In the genomic region with DNA sequence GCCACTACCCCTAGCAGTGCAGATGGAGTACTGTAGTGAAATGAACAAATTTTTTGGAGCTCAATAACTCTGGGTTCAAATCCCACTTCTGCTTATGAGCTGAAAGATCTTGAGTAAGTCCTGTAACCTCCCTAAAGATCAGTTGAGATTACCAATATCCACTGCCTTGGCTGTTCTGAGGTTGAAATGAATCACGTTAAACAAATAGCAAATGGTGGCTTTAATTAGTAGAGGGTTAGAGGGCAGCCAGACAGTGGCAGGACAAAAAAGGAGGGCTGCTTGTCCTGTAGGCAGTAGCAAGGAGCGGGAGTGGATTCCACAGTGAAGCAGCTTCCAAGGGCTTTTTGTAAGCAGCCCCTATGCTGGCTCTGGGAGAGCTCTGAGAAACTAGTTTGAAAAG, we compare ENCODE assay signal across 9 cellular contexts.
DNase-seq lines count a peak whose midpoint lies in the region; ATAC-seq and TF ChIP-seq lines count a peak whose summit lies in the region.
"Had no signal": no experiment of that assay in that cellular context is flagged by ENCODE, and none has a peak within 500 bp of the region (broad histone marks: within the 10 kb centered on the region; RNA-seq: fewer than 3 reads in every experiment).

No MANE protein-coding gene starts in this region.

- no peak for TF ChIP-seq POLR2A in HCT116 (IDR thresholded peaks at IDR 0.05; ENCODE audit: borderline replicate concordance, extremely low read depth, insufficient read depth, insufficient read length)

- no peaks in the 10 kb centered on the region for H3K9me2 ChIP-seq in HCT116 (ENCODE audit: insufficient read depth)

- H3K4me3 ChIP-seq in HCT116 (replicated peaks in 1 of 2; ENCODE audit: low read depth in 1 of 2, low read length in 2 of 2) = no peak overlapping the region
- H3K4me3 ChIP-seq in smooth muscle cell = peak overlapping the region; percentile 53

- 61% methylated on average over 2 of the region's 2 CpGs for WGBS in smooth muscle cell (ENCODE audit: low lambda C conversion rate)

- H3K79me2 ChIP-seq in HCT116 (ENCODE audit: insufficient read depth, low read length) (no peaks in the 10 kb centered on the region), smooth muscle cell (ENCODE audit: low read depth) (no peaks in the 10 kb centered on the region)

- H3K27ac ChIP-seq in HCT116 (ENCODE audit: low read depth, low read length) (no peak overlapping the region), angular gyrus (ENCODE audit: low read depth, low read length) (peak overlapping the region; percentile 54), smooth muscle cell (ENCODE audit: low read depth) (peak overlapping the region; percentile 65)
- H3K27ac ChIP-seq: epithelial cell of prostate had no signal

- intact Hi-C loops in HCT116 (cut with micrococcal nuclease) = loop anchor here (2.0 to 10.0 kb wide), 4 partner anchors 233 to 1245 kb away; no protein-coding TSS in a partner anchor

- H3K36me3 ChIP-seq in HCT116 (ENCODE audit: control insufficient read depth in 1 of 2, insufficient read depth in 2 of 2, low read length in 2 of 2) (no peaks in the 10 kb centered on the region), smooth muscle cell (ENCODE audit: low read depth) (no peaks in the 10 kb centered on the region)

- no peak for TF ChIP-seq RAD21 in HCT116 (IDR thresholded peaks at IDR 0.05; ENCODE audit: low read depth)

- H4K20me1 ChIP-seq in HCT116 (ENCODE audit: insufficient read depth) (no peaks in the 10 kb centered on the region), smooth muscle cell (ENCODE audit: low read depth) (no peaks in the 10 kb centered on the region)

- H2AFZ ChIP-seq in HCT116 (ENCODE audit: low read depth, low read length, poor library complexity, severe bottlenecking) (peak overlapping the region; percentile 97), smooth muscle cell (ENCODE audit: low read depth) (peak overlapping the region; percentile 73)

- CTCF ChIA-PET in HCT116 (lab: Charles Lee) = interaction anchor here (0.7 to 6.1 kb wide), 29 partner anchors 11 to 588 kb away, joined by 3 to 88 read pairs (median 4); a partner anchor contains a TSS

- no peak overlapping the region for H3K9ac ChIP-seq in HCT116 (ENCODE audit: low read length)
- no peak overlapping the region for H3K9ac ChIP-seq in smooth muscle cell (ENCODE audit: low read depth)

- no peaks in the 10 kb centered on the region for H3F3A ChIP-seq in smooth muscle cell (ENCODE audit: low read depth)

- H3K9me3 ChIP-seq in HCT116 (ENCODE audit: control insufficient read depth in 1 of 2, insufficient read depth in 1 of 2, low read depth in 1 of 2, low read length in 2 of 2) = no peaks in the 10 kb centered on the region
- no peaks in the 10 kb centered on the region for H3K9me3 ChIP-seq in smooth muscle cell (replicated peaks; ENCODE audit: low read depth)

- RAD21 ChIA-PET in HCT116 (lab: Charles Lee; ENCODE audit: low non-redundant PET in 1 of 2, low total read pairs in 2 of 2, uncharacterized antibody in 2 of 2, unreplicated experiment in 2 of 2) = interaction anchor here (0.6 to 1.9 kb wide), 10 partner anchors 18 to 558 kb away, joined by 3 to 9 read pairs (median 4); no protein-coding TSS in a partner anchor

- POLR2A ChIA-PET in HCT116 (lab: Charles Lee) = interaction anchor here (1.0 to 1.8 kb wide), 2 partner anchors 158 to 192 kb away, joined by 3 read pairs; no protein-coding TSS in a partner anchor

- DNase-seq in HCT116 (ENCODE audit: low read depth, low spot score) (no peak), kidney tubule cell (ENCODE audit: low spot score) (peak; percentile 1), smooth muscle cell (lab: John Stamatoyannopoulos, UW; ENCODE audit: unreplicated experiment) (no peak), omental fat pad (ENCODE audit: low spot score) (no peak), EL (no peak), NCI-H1105 treated with DMSO at 0.1 percent for 48 hours (lab: John Stamatoyannopoulos, UW) (no peak)

- no peaks in the 10 kb centered on the region for H3K27me3 ChIP-seq in HCT116 (ENCODE audit: insufficient read depth, low read length)
- no peaks in the 10 kb centered on the region for H3K27me3 ChIP-seq in smooth muscle cell (ENCODE audit: low read depth)

- H3K4me2 ChIP-seq in HCT116 (ENCODE audit: low read length) (peak overlapping the region; percentile 64), smooth muscle cell (peak overlapping the region; percentile 89)

- TF ChIP-seq CTCF in HCT116 (IDR thresholded peaks at IDR 0.05 in 2 of 3, conservative IDR thresholded peaks at IDR 0.05 in 1 of 3; ENCODE audit: borderline replicate concordance in 1 of 3, insufficient read depth in 1 of 3, low read depth in 2 of 3, low read length in 2 of 3) (no peak), smooth muscle cell (IDR thresholded peaks at IDR 0.05; ENCODE audit: borderline replicate concordance, insufficient read depth, poor library complexity, severe bottlenecking) (no peak), omental fat pad (IDR thresholded peaks at IDR 0.05) (no peak)

- BruUV-seq in HCT116 (replicated peaks; lab: Mats Ljungman, UMichigan) = no TSS peak

- ATAC-seq in HCT116 (peak; percentile 13; the same call in 1 of the 2 replicates), omental fat pad (ENCODE audit: low FRiP score) (no peak), GM21786 (IDR thresholded peaks at IDR 0.05; ENCODE audit: unreplicated experiment) (no peak)

- H3K4me1 ChIP-seq in HCT116 (ENCODE audit: control insufficient read depth in 1 of 2, insufficient read depth in 2 of 2, low read length in 2 of 2) (peaks cover 0 to 7% of the 10 kb centered on the region in 2 experiments; a peak in 2 of 4 replicates), smooth muscle cell (ENCODE audit: low read depth) (peaks cover 18% of the 10 kb centered on the region)

TF ChIP-seq in HCT116, 20 proteins besides CTCF, POLR2A, EP300 and RAD21:
- TF ChIP-seq, protein P1, sequence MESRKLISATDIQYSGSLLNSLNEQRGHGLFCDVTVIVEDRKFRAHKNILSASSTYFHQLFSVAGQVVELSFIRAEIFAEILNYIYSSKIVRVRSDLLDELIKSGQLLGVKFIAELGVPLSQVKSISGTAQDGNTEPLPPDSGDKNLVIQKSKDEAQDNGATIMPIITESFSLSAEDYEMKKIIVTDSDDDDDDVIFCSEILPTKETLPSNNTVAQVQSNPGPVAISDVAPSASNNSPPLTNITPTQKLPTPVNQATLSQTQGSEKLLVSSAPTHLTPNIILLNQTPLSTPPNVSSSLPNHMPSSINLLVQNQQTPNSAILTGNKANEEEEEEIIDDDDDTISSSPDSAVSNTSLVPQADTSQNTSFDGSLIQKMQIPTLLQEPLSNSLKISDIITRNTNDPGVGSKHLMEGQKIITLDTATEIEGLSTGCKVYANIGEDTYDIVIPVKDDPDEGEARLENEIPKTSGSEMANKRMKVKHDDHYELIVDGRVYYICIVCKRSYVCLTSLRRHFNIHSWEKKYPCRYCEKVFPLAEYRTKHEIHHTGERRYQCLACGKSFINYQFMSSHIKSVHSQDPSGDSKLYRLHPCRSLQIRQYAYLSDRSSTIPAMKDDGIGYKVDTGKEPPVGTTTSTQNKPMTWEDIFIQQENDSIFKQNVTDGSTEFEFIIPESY (IDR thresholded peaks at IDR 0.05; ENCODE audit: extremely low read depth, insufficient replicate concordance, low read length) = no peak
- TF ChIP-seq, protein P2, sequence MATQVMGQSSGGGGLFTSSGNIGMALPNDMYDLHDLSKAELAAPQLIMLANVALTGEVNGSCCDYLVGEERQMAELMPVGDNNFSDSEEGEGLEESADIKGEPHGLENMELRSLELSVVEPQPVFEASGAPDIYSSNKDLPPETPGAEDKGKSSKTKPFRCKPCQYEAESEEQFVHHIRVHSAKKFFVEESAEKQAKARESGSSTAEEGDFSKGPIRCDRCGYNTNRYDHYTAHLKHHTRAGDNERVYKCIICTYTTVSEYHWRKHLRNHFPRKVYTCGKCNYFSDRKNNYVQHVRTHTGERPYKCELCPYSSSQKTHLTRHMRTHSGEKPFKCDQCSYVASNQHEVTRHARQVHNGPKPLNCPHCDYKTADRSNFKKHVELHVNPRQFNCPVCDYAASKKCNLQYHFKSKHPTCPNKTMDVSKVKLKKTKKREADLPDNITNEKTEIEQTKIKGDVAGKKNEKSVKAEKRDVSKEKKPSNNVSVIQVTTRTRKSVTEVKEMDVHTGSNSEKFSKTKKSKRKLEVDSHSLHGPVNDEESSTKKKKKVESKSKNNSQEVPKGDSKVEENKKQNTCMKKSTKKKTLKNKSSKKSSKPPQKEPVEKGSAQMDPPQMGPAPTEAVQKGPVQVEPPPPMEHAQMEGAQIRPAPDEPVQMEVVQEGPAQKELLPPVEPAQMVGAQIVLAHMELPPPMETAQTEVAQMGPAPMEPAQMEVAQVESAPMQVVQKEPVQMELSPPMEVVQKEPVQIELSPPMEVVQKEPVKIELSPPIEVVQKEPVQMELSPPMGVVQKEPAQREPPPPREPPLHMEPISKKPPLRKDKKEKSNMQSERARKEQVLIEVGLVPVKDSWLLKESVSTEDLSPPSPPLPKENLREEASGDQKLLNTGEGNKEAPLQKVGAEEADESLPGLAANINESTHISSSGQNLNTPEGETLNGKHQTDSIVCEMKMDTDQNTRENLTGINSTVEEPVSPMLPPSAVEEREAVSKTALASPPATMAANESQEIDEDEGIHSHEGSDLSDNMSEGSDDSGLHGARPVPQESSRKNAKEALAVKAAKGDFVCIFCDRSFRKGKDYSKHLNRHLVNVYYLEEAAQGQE (IDR thresholded peaks at IDR 0.05; ENCODE audit: low read depth) = no peak
- TF ChIP-seq, protein P3, sequence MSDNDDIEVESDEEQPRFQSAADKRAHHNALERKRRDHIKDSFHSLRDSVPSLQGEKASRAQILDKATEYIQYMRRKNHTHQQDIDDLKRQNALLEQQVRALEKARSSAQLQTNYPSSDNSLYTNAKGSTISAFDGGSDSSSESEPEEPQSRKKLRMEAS (IDR thresholded peaks at IDR 0.05) = no peak
- TF ChIP-seq ELF1 (IDR thresholded peaks at IDR 0.05; ENCODE audit: borderline replicate concordance, low read depth) = no peak
- TF ChIP-seq SP1 (IDR thresholded peaks at IDR 0.05; ENCODE audit: low read depth) = no peak
- TF ChIP-seq EZH2 (IDR thresholded peaks at IDR 0.05) = no peak
- no peak for TF ChIP-seq ZNF274 (IDR thresholded peaks at IDR 0.05; ENCODE audit: low read depth, low read length)
TF ChIP-seq in HCT116: peak in this region for 0.
